In the genomic region with DNA sequence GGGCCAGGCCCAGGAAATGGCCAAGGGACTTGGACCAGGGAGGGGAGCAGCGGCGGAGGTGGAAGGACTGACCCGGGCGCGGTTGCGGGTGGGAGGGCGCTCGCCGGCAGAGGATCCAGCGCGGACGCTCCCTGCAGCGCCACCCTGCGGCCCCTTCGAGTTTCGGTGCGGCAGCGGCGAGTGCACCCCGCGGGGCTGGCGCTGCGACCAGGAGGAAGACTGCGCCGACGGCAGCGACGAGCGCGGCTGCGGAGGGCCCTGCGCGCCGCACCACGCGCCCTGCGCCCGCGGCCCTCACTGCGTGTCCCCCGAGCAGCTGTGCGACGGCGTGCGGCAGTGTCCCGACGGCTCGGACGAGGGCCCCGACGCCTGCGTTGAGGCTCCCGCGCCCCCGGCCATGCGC, we compare ENCODE assay signal across 1 cellular context.
TF ChIP-seq lines count a peak whose summit lies in the region.

No MANE protein-coding gene starts in this region.

TF ChIP-seq in HepG2, 621 proteins besides CTCF, POLR2A, EP300 and RAD21:
- TF ChIP-seq NAIF1 (CRISPR knock-in tag; IDR thresholded peaks at IDR 0.05; ENCODE audit: borderline replicate concordance) (no peak), CBX5 (CRISPR knock-in tag; IDR thresholded peaks at IDR 0.05; ENCODE audit: borderline replicate concordance) (no peak), ZZZ3 (CRISPR knock-in tag; IDR thresholded peaks at IDR 0.05; ENCODE audit: borderline replicate concordance) (no peak), ZFP1 (CRISPR knock-in tag; IDR thresholded peaks at IDR 0.05) (no peak), XRCC5 (optimal IDR thresholded peaks at IDR 0.05; ENCODE audit: low read length) (no peak), PTBP1 (IDR thresholded peaks at IDR 0.05; ENCODE audit: low read depth, low read length, poor library complexity, severe bottlenecking) (no peak), ZNF576 (CRISPR knock-in tag; IDR thresholded peaks at IDR 0.05) (no peak), HDAC6 (IDR thresholded peaks at IDR 0.05; ENCODE audit: low read depth, low read length) (no peak), TMF1 (CRISPR knock-in tag; IDR thresholded peaks at IDR 0.05; ENCODE audit: low read depth) (no peak), ZEB1 (IDR thresholded peaks at IDR 0.05; ENCODE audit: insufficient replicate concordance, low read depth) (no peak), MED13 (CRISPR knock-in tag; IDR thresholded peaks at IDR 0.05) (no peak), THAP9 (CRISPR knock-in tag; IDR thresholded peaks at IDR 0.05; ENCODE audit: borderline replicate concordance) (no peak), KDM3A (CRISPR knock-in tag; IDR thresholded peaks at IDR 0.05; ENCODE audit: low read depth) (no peak), SMAD3 (CRISPR knock-in tag; IDR thresholded peaks at IDR 0.05) (no peak), TRIM22 (IDR thresholded peaks at IDR 0.05) (no peak), THRA (CRISPR knock-in tag; IDR thresholded peaks at IDR 0.05; ENCODE audit: borderline replicate concordance) (no peak)
- TF ChIP-seq, protein P1, sequence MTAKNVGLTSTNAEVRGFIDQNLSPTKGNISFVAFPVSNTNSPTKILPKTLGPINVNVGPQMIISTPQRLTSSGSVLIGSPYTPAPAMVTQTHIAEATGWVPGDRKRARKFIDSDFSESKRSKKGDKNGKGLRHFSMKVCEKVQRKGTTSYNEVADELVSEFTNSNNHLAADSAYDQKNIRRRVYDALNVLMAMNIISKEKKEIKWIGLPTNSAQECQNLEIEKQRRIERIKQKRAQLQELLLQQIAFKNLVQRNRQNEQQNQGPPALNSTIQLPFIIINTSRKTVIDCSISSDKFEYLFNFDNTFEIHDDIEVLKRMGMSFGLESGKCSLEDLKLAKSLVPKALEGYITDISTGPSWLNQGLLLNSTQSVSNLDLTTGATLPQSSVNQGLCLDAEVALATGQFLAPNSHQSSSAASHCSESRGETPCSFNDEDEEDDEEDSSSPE (CRISPR knock-in tag; IDR thresholded peaks at IDR 0.05) = no peak
- TF ChIP-seq, protein P2, sequence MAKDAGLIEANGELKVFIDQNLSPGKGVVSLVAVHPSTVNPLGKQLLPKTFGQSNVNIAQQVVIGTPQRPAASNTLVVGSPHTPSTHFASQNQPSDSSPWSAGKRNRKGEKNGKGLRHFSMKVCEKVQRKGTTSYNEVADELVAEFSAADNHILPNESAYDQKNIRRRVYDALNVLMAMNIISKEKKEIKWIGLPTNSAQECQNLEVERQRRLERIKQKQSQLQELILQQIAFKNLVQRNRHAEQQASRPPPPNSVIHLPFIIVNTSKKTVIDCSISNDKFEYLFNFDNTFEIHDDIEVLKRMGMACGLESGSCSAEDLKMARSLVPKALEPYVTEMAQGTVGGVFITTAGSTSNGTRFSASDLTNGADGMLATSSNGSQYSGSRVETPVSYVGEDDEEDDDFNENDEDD (CRISPR knock-in tag; IDR thresholded peaks at IDR 0.05; ENCODE audit: borderline replicate concordance) = no peak
- TF ChIP-seq, protein P3, sequence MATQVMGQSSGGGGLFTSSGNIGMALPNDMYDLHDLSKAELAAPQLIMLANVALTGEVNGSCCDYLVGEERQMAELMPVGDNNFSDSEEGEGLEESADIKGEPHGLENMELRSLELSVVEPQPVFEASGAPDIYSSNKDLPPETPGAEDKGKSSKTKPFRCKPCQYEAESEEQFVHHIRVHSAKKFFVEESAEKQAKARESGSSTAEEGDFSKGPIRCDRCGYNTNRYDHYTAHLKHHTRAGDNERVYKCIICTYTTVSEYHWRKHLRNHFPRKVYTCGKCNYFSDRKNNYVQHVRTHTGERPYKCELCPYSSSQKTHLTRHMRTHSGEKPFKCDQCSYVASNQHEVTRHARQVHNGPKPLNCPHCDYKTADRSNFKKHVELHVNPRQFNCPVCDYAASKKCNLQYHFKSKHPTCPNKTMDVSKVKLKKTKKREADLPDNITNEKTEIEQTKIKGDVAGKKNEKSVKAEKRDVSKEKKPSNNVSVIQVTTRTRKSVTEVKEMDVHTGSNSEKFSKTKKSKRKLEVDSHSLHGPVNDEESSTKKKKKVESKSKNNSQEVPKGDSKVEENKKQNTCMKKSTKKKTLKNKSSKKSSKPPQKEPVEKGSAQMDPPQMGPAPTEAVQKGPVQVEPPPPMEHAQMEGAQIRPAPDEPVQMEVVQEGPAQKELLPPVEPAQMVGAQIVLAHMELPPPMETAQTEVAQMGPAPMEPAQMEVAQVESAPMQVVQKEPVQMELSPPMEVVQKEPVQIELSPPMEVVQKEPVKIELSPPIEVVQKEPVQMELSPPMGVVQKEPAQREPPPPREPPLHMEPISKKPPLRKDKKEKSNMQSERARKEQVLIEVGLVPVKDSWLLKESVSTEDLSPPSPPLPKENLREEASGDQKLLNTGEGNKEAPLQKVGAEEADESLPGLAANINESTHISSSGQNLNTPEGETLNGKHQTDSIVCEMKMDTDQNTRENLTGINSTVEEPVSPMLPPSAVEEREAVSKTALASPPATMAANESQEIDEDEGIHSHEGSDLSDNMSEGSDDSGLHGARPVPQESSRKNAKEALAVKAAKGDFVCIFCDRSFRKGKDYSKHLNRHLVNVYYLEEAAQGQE (IDR thresholded peaks at IDR 0.05; ENCODE audit: borderline replicate concordance in 1 of 2, low read depth in 1 of 2, low read length in 2 of 2) = no peak
- TF ChIP-seq, protein P4, sequence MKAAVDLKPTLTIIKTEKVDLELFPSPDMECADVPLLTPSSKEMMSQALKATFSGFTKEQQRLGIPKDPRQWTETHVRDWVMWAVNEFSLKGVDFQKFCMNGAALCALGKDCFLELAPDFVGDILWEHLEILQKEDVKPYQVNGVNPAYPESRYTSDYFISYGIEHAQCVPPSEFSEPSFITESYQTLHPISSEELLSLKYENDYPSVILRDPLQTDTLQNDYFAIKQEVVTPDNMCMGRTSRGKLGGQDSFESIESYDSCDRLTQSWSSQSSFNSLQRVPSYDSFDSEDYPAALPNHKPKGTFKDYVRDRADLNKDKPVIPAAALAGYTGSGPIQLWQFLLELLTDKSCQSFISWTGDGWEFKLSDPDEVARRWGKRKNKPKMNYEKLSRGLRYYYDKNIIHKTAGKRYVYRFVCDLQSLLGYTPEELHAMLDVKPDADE (CRISPR knock-in tag; IDR thresholded peaks at IDR 0.05) = no peak
